Comparison of ENCODE assay signal across 6 cellular contexts in genomic region chr17:4704574-4704907, GRCh38. TPM values are rescaled to one million over a fixed set of nuclear protein-coding genes. Genes with fewer than 3 reads are reported as not detected.
DNase-seq lines count a peak whose midpoint lies in the region; TF ChIP-seq lines count a peak whose summit lies in the region.
"Not testable (repeated sequence)": the region's sequence is repeated elsewhere in the genome, so short reads cannot be mapped to it uniquely, and the experiment has no call there.

No MANE protein-coding gene starts in this region.

- not testable (repeated sequence) for H3K9me3 ChIP-seq in HUES6 (ENCODE audit: control insufficient read depth, insufficient read depth, low read depth, low read length); duodenal mucosa (ENCODE audit: control insufficient read depth in 1 of 2, low read length in 2 of 2); prostate gland

- not testable (repeated sequence) for H3K36me3 ChIP-seq in HUES6 (ENCODE audit: control insufficient read depth, insufficient read depth, low read length); duodenal mucosa (ENCODE audit: control insufficient read depth in 1 of 2, insufficient read depth in 2 of 2, low read length in 2 of 2); kidney epithelial cell (ENCODE audit: control insufficient read depth, insufficient read depth, low read length); prostate gland

- H3K36me3 Mint-ChIP-seq in activated CD4-positive, alpha-beta memory T cell treated with anti-CD3 and anti-CD28 coated beads, Interleukin-2, amount 10 ng/mL, durations not matched to agents 7 days and 5 days (ENCODE audit: low read depth), result peaks cover 14% of the 10 kb centered on the region

- H3K4me3 ChIP-seq in HUES6 (ENCODE audit: low read depth, low read length) (peak overlapping the region; percentile 98), duodenal mucosa (ENCODE audit: low read depth in 1 of 2, low read length in 2 of 2) (peak overlapping the region; percentile 74 to 95), kidney epithelial cell (ENCODE audit: low read depth, low read length) (peak overlapping the region; percentile 93), prostate gland (peak overlapping the region; percentile 74 to 84)

- TF ChIP-seq CTCF in 22Rv1 (IDR thresholded peaks at IDR 0.05); kidney epithelial cell (IDR thresholded peaks at IDR 0.05; ENCODE audit: insufficient read depth, low read length, poor library complexity, severe bottlenecking); prostate gland (IDR thresholded peaks at IDR 0.05): not testable (repeated sequence)

- POLR2A ChIA-PET in activated CD4-positive, alpha-beta memory T cell treated with anti-CD3 and anti-CD28 coated beads, Interleukin-2, amount 10 ng/mL, durations not matched to agents 7 days and 5 days (lab: Charles Lee), result interaction anchor here (0.6 to 4.6 kb wide), 6 partner anchors 8 to 781 kb away, joined by 3 to 21 read pairs (median 3); partner anchors contain the start of genes DERL2, MIS12, RNF167 and SLC25A11

- H3K9ac ChIP-seq in HUES6 (ENCODE audit: low read length) (peak overlapping the region; percentile 88), duodenal mucosa (ENCODE audit: low read depth in 1 of 2, low read length in 2 of 2) (peak overlapping the region; percentile 57 to 85)

- H3K4me1 ChIP-seq in HUES6 (ENCODE audit: control insufficient read depth, insufficient read depth, low read length), result peaks cover 24% of the 10 kb centered on the region
- peaks cover 7 to 13% of the 10 kb centered on the region in 2 donors for H3K4me1 ChIP-seq in duodenal mucosa (ENCODE audit: control insufficient read depth in 1 of 2, insufficient read depth in 2 of 2, low read length in 2 of 2)
- not testable (repeated sequence) for H3K4me1 ChIP-seq in prostate gland (replicated peaks)

- H3K4me1 Mint-ChIP-seq in activated CD4-positive, alpha-beta memory T cell treated with anti-CD3 and anti-CD28 coated beads, Interleukin-2, amount 10 ng/mL, durations not matched to agents 7 days and 5 days, result peaks cover 66% of the 10 kb centered on the region

- intact Hi-C loops in prostate gland (cut with DNase I), result not testable (repeated sequence)

- WGBS in prostate gland, result 52% methylated on average over 14 of the region's 14 CpGs

- H3K4me3 Mint-ChIP-seq in activated CD4-positive, alpha-beta memory T cell treated with anti-CD3 and anti-CD28 coated beads, Interleukin-2, amount 10 ng/mL, durations not matched to agents 7 days and 5 days, result peak overlapping the region; percentile 75

- peak overlapping the region; percentile 87 for H3K27ac Mint-ChIP-seq in activated CD4-positive, alpha-beta memory T cell treated with anti-CD3 and anti-CD28 coated beads, Interleukin-2, amount 10 ng/mL, durations not matched to agents 7 days and 5 days

- not testable (repeated sequence) for H3K27me3 Mint-ChIP-seq in activated CD4-positive, alpha-beta memory T cell treated with anti-CD3 and anti-CD28 coated beads, Interleukin-2, amount 10 ng/mL, durations not matched to agents 7 days and 5 days

- not testable (repeated sequence) for H3K27me3 ChIP-seq in HUES6 (ENCODE audit: control insufficient read depth, insufficient read depth, low read length); duodenal mucosa (ENCODE audit: control insufficient read depth in 1 of 2, insufficient read depth in 2 of 2, low read length in 2 of 2); kidney epithelial cell (ENCODE audit: control insufficient read depth, insufficient read depth, low read length); prostate gland (replicated peaks; ENCODE audit: insufficient read depth)

- H3K27ac ChIP-seq in 22Rv1, result peak overlapping the region; percentile 78
- H3K27ac ChIP-seq in HUES6 (ENCODE audit: low read depth, low read length), result peak overlapping the region; percentile 87
- H3K27ac ChIP-seq in duodenal mucosa (ENCODE audit: low read depth, low read length), result not testable (repeated sequence)
- peak overlapping the region; percentile 56 to 70 for H3K27ac ChIP-seq in prostate gland

- CTCF ChIA-PET in activated CD4-positive, alpha-beta memory T cell treated with anti-CD3 and anti-CD28 coated beads, Interleukin-2, amount 10 ng/mL, durations not matched to agents 7 days and 5 days (lab: Charles Lee), result not testable (repeated sequence)

- DNase-seq in activated CD4-positive, alpha-beta memory T cell treated with anti-CD3 and anti-CD28 coated beads, Interleukin-2, amount 10 ng/mL, durations not matched to agents 7 days and 5 days; kidney epithelial cell (ENCODE audit: low read depth); prostate gland (ENCODE audit: low spot score): not testable (repeated sequence)

- TF ChIP-seq POLR2A in prostate gland (IDR thresholded peaks at IDR 0.05), result not testable (repeated sequence)

- H3K9me3 Mint-ChIP-seq in activated CD4-positive, alpha-beta memory T cell treated with anti-CD3 and anti-CD28 coated beads, Interleukin-2, amount 10 ng/mL, durations not matched to agents 7 days and 5 days, result not testable (repeated sequence)

RNA-seq across cellular contexts. Expression of gene PELP1, which starts 0.6 kb away (rescaled TPM):
- total RNA-seq in activated CD4-positive, alpha-beta memory T cell treated with anti-CD3 and anti-CD28 coated beads, Interleukin-2, amount 10 ng/mL, durations not matched to agents 7 days and 5 days, result 10 to 100 TPM; 67.7 to 69.2 TPM
- total RNA-seq in kidney epithelial cell (33.8 and 46.2 TPM in 2 replicates), prostate gland (10 to 100 TPM; 27.1 to 79.7 TPM)

RNA-seq across cellular contexts. Expression of gene ARRB2, which starts 5.9 kb away (rescaled TPM):
- total RNA-seq in activated CD4-positive, alpha-beta memory T cell treated with anti-CD3 and anti-CD28 coated beads, Interleukin-2, amount 10 ng/mL, durations not matched to agents 7 days and 5 days, result 100 to 1,000 TPM; 372 to 378 TPM
- total RNA-seq in kidney epithelial cell (5.8 and 6.8 TPM in 2 replicates), prostate gland (10 to 100 TPM; 12.5 to 30.1 TPM)

RNA-seq across cellular contexts. Expression of gene MED11, which starts 26.7 kb away (rescaled TPM):
- total RNA-seq in activated CD4-positive, alpha-beta memory T cell treated with anti-CD3 and anti-CD28 coated beads, Interleukin-2, amount 10 ng/mL, durations not matched to agents 7 days and 5 days, result 10 to 100 TPM; 24.6 to 25.3 TPM
- 19.1 and 23.6 TPM in 2 replicates for total RNA-seq in kidney epithelial cell
- 10 to 100 TPM; 31.0 to 41.9 TPM for total RNA-seq in prostate gland

RNA-seq across cellular contexts. Expression of gene ZMYND15, which starts 35.1 kb away (rescaled TPM):
- total RNA-seq in activated CD4-positive, alpha-beta memory T cell treated with anti-CD3 and anti-CD28 coated beads, Interleukin-2, amount 10 ng/mL, durations not matched to agents 7 days and 5 days, result under 1 TPM in 1 of 2 experiments, not detected in 1; 0.10 TPM
- total RNA-seq in kidney epithelial cell (1.4 and 2.9 TPM in 2 replicates), prostate gland (1 to 10 TPM in 1 of 2 donors, under 1 TPM in 1; 0.91 to 7.3 TPM)

RNA-seq across cellular contexts. Expression of gene CXCL16, which starts 35.2 kb away (rescaled TPM):
- total RNA-seq in activated CD4-positive, alpha-beta memory T cell treated with anti-CD3 and anti-CD28 coated beads, Interleukin-2, amount 10 ng/mL, durations not matched to agents 7 days and 5 days, result 1 to 10 TPM; 2.2 to 2.6 TPM
- total RNA-seq in kidney epithelial cell (96.1 and 106 TPM in 2 replicates), prostate gland (10 to 100 TPM; 27.9 to 36.0 TPM)

Comparison
In these comparisons a context has a peak if more than half of its experiments do, and no peak if none do; other contexts are left out.
1. RNA of gene ARRB2, which starts 5.9 kb away (total RNA-seq): 372 to 378 TPM in activated CD4-positive, alpha-beta memory T cell treated with anti-CD3 and anti-CD28 coated beads, Interleukin-2, amount 10 ng/mL, durations not matched to agents 7 days and 5 days; 12.5 to 30.1 TPM in prostate gland and 5.8 to 6.8 TPM in kidney epithelial cell; every median in the first group is over 10 times any median in the second.
2. Peak in every context shown above with its lines, with median percentiles within 50 percentile points of each other: H3K4me3 ChIP-seq.